In genomic region chr15:34993413-34993812, GRCh38 we compare ENCODE assay signal across 14 cellular contexts. TPM values are rescaled to one million over a fixed set of nuclear protein-coding genes. Genes with fewer than 3 reads are reported as not detected.
DNase-seq lines count a peak whose midpoint lies in the region; ATAC-seq, FAIRE-seq and TF ChIP-seq lines count a peak whose summit lies in the region.
"Had no signal": no experiment of that assay in that cellular context is flagged by ENCODE, and none has a peak within 500 bp of the region (broad histone marks: within the 10 kb centered on the region; RNA-seq: fewer than 3 reads in every experiment).

No MANE protein-coding gene starts in this region.

- no peaks in the 10 kb centered on the region for H3K9me3 ChIP-seq in HepG2 (ENCODE audit: low read length)
- no peaks in the 10 kb centered on the region for H3K9me3 ChIP-seq in right lobe of liver
- H3K9me3 ChIP-seq: uterus had no signal

- H3K36me3 ChIP-seq in HepG2 (replicated peaks in 1 of 2; ENCODE audit: control insufficient read depth in 1 of 2, insufficient read depth in 2 of 2, low read length in 2 of 2) (no peaks in the 10 kb centered on the region), right lobe of liver (no peaks in the 10 kb centered on the region)
- H3K36me3 ChIP-seq: uterus had no signal

- H3K27ac ChIP-seq in HepG2 (ENCODE audit: extremely low read length, insufficient read depth, low read length), result no peak overlapping the region
- H3K27ac ChIP-seq in right lobe of liver, result no peak overlapping the region
- H3K27ac ChIP-seq: uterus had no signal

- TF ChIP-seq CTCF in HepG2 (CRISPR knock-in tag; IDR thresholded peaks at IDR 0.05), result no peak
- TF ChIP-seq CTCF in right lobe of liver (IDR thresholded peaks at IDR 0.05), result no peak

- H3K27me3 Mint-ChIP-seq in activated CD8-positive, alpha-beta T cell treated with anti-CD3 and anti-CD28 coated beads, Interleukin-2, amount 10 ng/mL, durations not matched to agents 7 days and 5 days (ENCODE audit: low read depth), result no peaks in the 10 kb centered on the region
- H3K27me3 Mint-ChIP-seq in stimulated activated naive CD8-positive, alpha-beta T cell treated with anti-CD3 and anti-CD28 coated beads, Interleukin-15, amount 100 ng/mL, for 72 hours, result peaks cover 11% of the 10 kb centered on the region

- H3K4me2 ChIP-seq in HepG2 (ENCODE audit: low read depth, low read length), result no peak overlapping the region

- POLR2A ChIA-PET in HepG2 (lab: Yijun Ruan, JAX) (no interaction called here), HEK293T (lab: Yijun Ruan, JAX) (no interaction called here)
- POLR2A ChIA-PET in activated CD8-positive, alpha-beta T cell treated with anti-CD3 and anti-CD28 coated beads, Interleukin-2, amount 10 ng/mL, durations not matched to agents 7 days and 5 days (lab: Charles Lee), result interaction anchor here (0.5 to 1.8 kb wide), 3 partner anchors 24 to 491 kb away, joined by 3 to 4 read pairs (median 4); no protein-coding TSS in a partner anchor

- no peaks in the 10 kb centered on the region for H4K20me1 ChIP-seq in HepG2 (ENCODE audit: insufficient read depth, low read length)

- H3K9ac ChIP-seq in HepG2 (ENCODE audit: insufficient read depth, low read depth, low read length), result no peak overlapping the region

- TF ChIP-seq RAD21 in HepG2 (CRISPR knock-in tag; IDR thresholded peaks at IDR 0.05), result no peak

- H3K27ac Mint-ChIP-seq in activated CD8-positive, alpha-beta T cell treated with anti-CD3 and anti-CD28 coated beads, Interleukin-2, amount 10 ng/mL, durations not matched to agents 7 days and 5 days, result peak overlapping the region; percentile 73
- H3K27ac Mint-ChIP-seq in stimulated activated naive CD8-positive, alpha-beta T cell treated with anti-CD3 and anti-CD28 coated beads, Interleukin-15, amount 100 ng/mL, for 72 hours, result peak overlapping the region; percentile 43 to 71
- H3K27ac Mint-ChIP-seq: B cell had no signal

- DNase-seq in HepG2 (ENCODE audit: low spot score), result no peak
- no peak for DNase-seq in right lobe of liver
- no peak for DNase-seq in activated CD8-positive, alpha-beta T cell treated with anti-CD3 and anti-CD28 coated beads, Interleukin-2, amount 10 ng/mL, durations not matched to agents 7 days and 5 days
- peak in 1 of 2 donors; percentile 11 for DNase-seq in stimulated activated naive CD8-positive, alpha-beta T cell treated with anti-CD3 and anti-CD28 coated beads, Interleukin-15, amount 100 ng/mL, for 72 hours
- DNase-seq in frontal cortex (ENCODE audit: low spot score in 2 of 2), result no peak
- no peak for DNase-seq in HEK293T (ENCODE audit: extremely low spot score)
- DNase-seq: activated gamma-delta T cell treated with Interleukin-2 at 50 U/mL for 16 hours; naive thymus-derived CD4-positive, alpha-beta T cell; NCI-H446; uterus had no signal

- intact Hi-C loops in HepG2 (cut with micrococcal nuclease; ENCODE audit: unreplicated experiment) (no loop called here), right lobe of liver (cut with DNase I) (no loop called here)

- no peak for ATAC-seq in HepG2
- ATAC-seq in right lobe of liver, result no peak
- peak; percentile 30 for ATAC-seq in HG02852 (IDR thresholded peaks at IDR 0.05; ENCODE audit: unreplicated experiment)
- no peak for ATAC-seq in activated CD8-positive, alpha-beta T cell treated with anti-CD3 and anti-CD28 coated beads, Interleukin-2, amount 10 ng/mL, durations not matched to agents 7 days and 5 days
- peak; percentile 75 for ATAC-seq in stimulated activated naive CD8-positive, alpha-beta T cell treated with anti-CD3 and anti-CD28 coated beads, Interleukin-15, amount 100 ng/mL, for 72 hours
- no peak for ATAC-seq in HG02970 (IDR thresholded peaks at IDR 0.05; ENCODE audit: low FRiP score, unreplicated experiment)
- ATAC-seq: naive thymus-derived CD4-positive, alpha-beta T cell had no signal

- no TSS peak for BruUV-seq in HepG2 (replicated peaks; lab: Mats Ljungman, UMichigan)

- H3K79me2 ChIP-seq in HepG2 (ENCODE audit: insufficient read depth, low read length), result no peaks in the 10 kb centered on the region

- peaks cover 17% of the 10 kb centered on the region for H3K4me1 ChIP-seq in HepG2 (ENCODE audit: insufficient read depth, low read length)
- peaks cover 0 to 6% (median 0%) of the 10 kb centered on the region in 4 donors for H3K4me1 ChIP-seq in right lobe of liver
- H3K4me1 ChIP-seq: uterus had no signal

- H3K4me3 Mint-ChIP-seq in activated CD8-positive, alpha-beta T cell treated with anti-CD3 and anti-CD28 coated beads, Interleukin-2, amount 10 ng/mL, durations not matched to agents 7 days and 5 days, result no peak overlapping the region
- H3K4me3 Mint-ChIP-seq in stimulated activated naive CD8-positive, alpha-beta T cell treated with anti-CD3 and anti-CD28 coated beads, Interleukin-15, amount 100 ng/mL, for 72 hours, result peak overlapping the region; percentile 29 to 39
- H3K4me3 Mint-ChIP-seq: B cell had no signal

- no peak overlapping the region for H2AFZ ChIP-seq in HepG2 (ENCODE audit: low read length)

- H3K36me3 Mint-ChIP-seq in activated CD8-positive, alpha-beta T cell treated with anti-CD3 and anti-CD28 coated beads, Interleukin-2, amount 10 ng/mL, durations not matched to agents 7 days and 5 days (ENCODE audit: low read depth), result no peaks in the 10 kb centered on the region

- TF ChIP-seq POLR2A in HepG2 (IDR thresholded peaks at IDR 0.05; ENCODE audit: insufficient read depth in 1 of 2, low read depth in 2 of 2, low read length in 2 of 2) (no peak), right lobe of liver (IDR thresholded peaks at IDR 0.05) (no peak)

- no peak overlapping the region for H3K4me3 ChIP-seq in HepG2 (replicated peaks in 1 of 3; ENCODE audit: insufficient read depth in 1 of 3, low read depth in 2 of 3, low read length in 3 of 3)
- H3K4me3 ChIP-seq in right lobe of liver, result no peak overlapping the region
- H3K4me3 ChIP-seq: uterus had no signal

- TF ChIP-seq EP300 in HepG2 (IDR thresholded peaks at IDR 0.05; ENCODE audit: low read depth in 2 of 2, low read length in 2 of 2), result no peak
- TF ChIP-seq EP300 in HepG2 (CRISPR knock-in tag; IDR thresholded peaks at IDR 0.05; ENCODE audit: borderline replicate concordance), result no peak

- 34% methylated on average over 6 of the region's 6 CpGs for WGBS in HepG2 (ENCODE audit: low lambda C conversion rate)
- 70% methylated on average over 6 of the region's 6 CpGs for WGBS in right lobe of liver (ENCODE audit: insufficient coverage, low coverage, low lambda C conversion rate, missing lambda C conversion rate)

- FAIRE-seq in HepG2 (lab: Jason Lieb, UNC) (no peak), frontal cortex (lab: Jason Lieb, UNC) (no peak)
- FAIRE-seq: TTC549 had no signal

- CTCF ChIA-PET in HepG2 (lab: Yijun Ruan, JAX; ENCODE audit: low intra/inter-chr PET ratio, low total read pairs) (no interaction called here), HEK293T (lab: Yijun Ruan, JAX) (no interaction called here)
- CTCF ChIA-PET in activated CD8-positive, alpha-beta T cell treated with anti-CD3 and anti-CD28 coated beads, Interleukin-2, amount 10 ng/mL, durations not matched to agents 7 days and 5 days (lab: Charles Lee), result interaction anchor here (1.2 kb wide), 1 partner anchor 26 kb away, joined by 3 read pairs; no protein-coding TSS in a partner anchor

- in situ Hi-C loops in HepG2 (cut with HindIII; ENCODE audit: extremely low pct_ligation_motif_present, low pct_unique_long_range_greater_than_20kb), result no loop called here

- peaks cover 30% of the 10 kb centered on the region for H3K4me1 Mint-ChIP-seq in activated CD8-positive, alpha-beta T cell treated with anti-CD3 and anti-CD28 coated beads, Interleukin-2, amount 10 ng/mL, durations not matched to agents 7 days and 5 days (ENCODE audit: low read depth)
- H3K4me1 Mint-ChIP-seq in stimulated activated naive CD8-positive, alpha-beta T cell treated with anti-CD3 and anti-CD28 coated beads, Interleukin-15, amount 100 ng/mL, for 72 hours, result peaks cover 33% of the 10 kb centered on the region

- H3K9me3 Mint-ChIP-seq in activated CD8-positive, alpha-beta T cell treated with anti-CD3 and anti-CD28 coated beads, Interleukin-2, amount 10 ng/mL, durations not matched to agents 7 days and 5 days (ENCODE audit: insufficient read depth), result no peaks in the 10 kb centered on the region
- H3K9me3 Mint-ChIP-seq in stimulated activated naive CD8-positive, alpha-beta T cell treated with anti-CD3 and anti-CD28 coated beads, Interleukin-15, amount 100 ng/mL, for 72 hours, result no peaks in the 10 kb centered on the region

- H3K27me3 ChIP-seq in HepG2 (ENCODE audit: control insufficient read depth in 1 of 2, insufficient read depth in 2 of 2, low read length in 2 of 2) (no peaks in the 10 kb centered on the region; a peak in 2 of 5 replicates), right lobe of liver (no peaks in the 10 kb centered on the region)
- H3K27me3 ChIP-seq: uterus had no signal

RNA-seq across cellular contexts. Expression of gene ZNF770, which starts 5.3 kb away (rescaled TPM):
- total RNA-seq in HepG2 (2016; rRNA removed; fragmentation: Illumina TruSeq; extraction: Trizol), result 33.1 and 79.5 TPM in 2 replicates
- 3.2 and 3.5 TPM in 2 replicates for total RNA-seq in HepG2 (2016; cell fraction: cytosol; rRNA removed; fragmentation: Illumina TruSeq; extraction: Trizol; ENCODE audit: low read depth)
- 31.9 and 72.9 TPM in 2 replicates for total RNA-seq in HepG2 (2016; cell fraction: insoluble cytoplasmic fraction; rRNA removed; fragmentation: Illumina TruSeq; extraction: Trizol)
- total RNA-seq in HepG2 (2016; cell fraction: membrane; rRNA removed; fragmentation: Illumina TruSeq; extraction: Trizol), result 22.3 and 25.2 TPM in 2 replicates
- total RNA-seq in HepG2 (2016; cell fraction: nucleus; rRNA removed; fragmentation: Illumina TruSeq; extraction: Trizol), result 29.2 and 36.6 TPM in 2 replicates
- 13.0 and 15.5 TPM in 2 replicates for polyA plus RNA-seq in HepG2 (2011; rRNA removed)
- 4.8 and 9.1 TPM in 2 replicates for polyA plus RNA-seq in HepG2 (2011; cell fraction: cytosol; rRNA removed)
- polyA plus RNA-seq in HepG2 (2011; cell fraction: nucleus; rRNA removed), result 6.1 and 8.0 TPM in 2 replicates
- 13.6 and 14.2 TPM in 2 replicates for polyA plus RNA-seq in HepG2 (2012)
- polyA plus RNA-seq in HepG2 (2016; cell fraction: cytosol; fragmentation: Illumina TruSeq; extraction: Trizol; ENCODE audit: low read depth), result 1.4 TPM in 2 replicates
- polyA plus RNA-seq in HepG2 (2016; cell fraction: insoluble cytoplasmic fraction; fragmentation: Illumina TruSeq; extraction: Trizol; ENCODE audit: low read depth), result 37.9 and 43.1 TPM in 2 replicates
- polyA plus RNA-seq in HepG2 (2016; cell fraction: membrane; fragmentation: Illumina TruSeq; extraction: Trizol; ENCODE audit: low read depth), result 6.4 and 6.7 TPM in 2 replicates
- 26.5 and 28.2 TPM in 2 replicates for polyA plus RNA-seq in HepG2 (2016; cell fraction: nucleus; fragmentation: Illumina TruSeq; extraction: Trizol; ENCODE audit: insufficient read depth, low read depth)
- 20.6 and 23.6 TPM in 2 replicates for polyA minus RNA-seq in HepG2 (2011; rRNA and poly(A)+ RNA removed; ENCODE audit: low replicate concordance)
- polyA minus RNA-seq in HepG2 (2011; cell fraction: cytosol; rRNA and poly(A)+ RNA removed), result 28.6 and 38.0 TPM in 2 replicates
- 34.9 and 43.5 TPM in 2 replicates for polyA minus RNA-seq in HepG2 (2011; cell fraction: nucleus; rRNA and poly(A)+ RNA removed)
- total RNA-seq in right lobe of liver, result 10 to 100 TPM; 19.4 to 35.8 (median 24.8) TPM
- total RNA-seq in activated CD8-positive, alpha-beta T cell treated with anti-CD3 and anti-CD28 coated beads, Interleukin-2, amount 10 ng/mL, durations not matched to agents 7 days and 5 days, result 10 to 100 TPM; 34.0 to 35.1 TPM
- 115 TPM for total RNA-seq in frontal cortex

RNA-seq across cellular contexts. Expression of gene AQR, which starts 23.9 kb away (rescaled TPM):
- total RNA-seq in HepG2 (2016; rRNA removed; fragmentation: Illumina TruSeq; extraction: Trizol) (31.3 and 46.0 TPM in 2 replicates), right lobe of liver (10 to 100 TPM in 4 of 6 experiments, 1 to 10 TPM in 2; 9.1 to 15.3 (median 11.8) TPM), frontal cortex (39.1 TPM)
- 4.8 and 5.6 TPM in 2 replicates for total RNA-seq in HepG2 (2016; cell fraction: cytosol; rRNA removed; fragmentation: Illumina TruSeq; extraction: Trizol; ENCODE audit: low read depth)
- total RNA-seq in HepG2 (2016; cell fraction: insoluble cytoplasmic fraction; rRNA removed; fragmentation: Illumina TruSeq; extraction: Trizol), result 29.2 and 45.4 TPM in 2 replicates
- total RNA-seq in HepG2 (2016; cell fraction: membrane; rRNA removed; fragmentation: Illumina TruSeq; extraction: Trizol), result 5.0 and 6.5 TPM in 2 replicates
- total RNA-seq in HepG2 (2016; cell fraction: nucleus; rRNA removed; fragmentation: Illumina TruSeq; extraction: Trizol), result 32.4 and 35.0 TPM in 2 replicates
- 13.8 and 18.7 TPM in 2 replicates for polyA plus RNA-seq in HepG2 (2011; rRNA removed)
- 6.9 and 13.7 TPM in 2 replicates for polyA plus RNA-seq in HepG2 (2011; cell fraction: cytosol; rRNA removed)
- polyA plus RNA-seq in HepG2 (2011; cell fraction: nucleus; rRNA removed), result 8.2 and 9.9 TPM in 2 replicates
- polyA plus RNA-seq in HepG2 (2012), result 7.2 and 9.3 TPM in 2 replicates
- 1.4 and 1.9 TPM in 2 replicates for polyA plus RNA-seq in HepG2 (2016; cell fraction: cytosol; fragmentation: Illumina TruSeq; extraction: Trizol; ENCODE audit: low read depth)
- polyA plus RNA-seq in HepG2 (2016; cell fraction: insoluble cytoplasmic fraction; fragmentation: Illumina TruSeq; extraction: Trizol; ENCODE audit: low read depth), result 49.6 and 49.8 TPM in 2 replicates
- polyA plus RNA-seq in HepG2 (2016; cell fraction: membrane; fragmentation: Illumina TruSeq; extraction: Trizol; ENCODE audit: low read depth), result 3.0 and 4.2 TPM in 2 replicates
- polyA plus RNA-seq in HepG2 (2016; cell fraction: nucleus; fragmentation: Illumina TruSeq; extraction: Trizol; ENCODE audit: insufficient read depth, low read depth), result 33.5 and 34.1 TPM in 2 replicates
- 11.6 and 36.2 TPM in 2 replicates for polyA minus RNA-seq in HepG2 (2011; rRNA and poly(A)+ RNA removed; ENCODE audit: low replicate concordance)
- 16.1 and 16.7 TPM in 2 replicates for polyA minus RNA-seq in HepG2 (2011; cell fraction: cytosol; rRNA and poly(A)+ RNA removed)
- polyA minus RNA-seq in HepG2 (2011; cell fraction: nucleus; rRNA and poly(A)+ RNA removed), result 62.4 and 70.9 TPM in 2 replicates
- 10 to 100 TPM; 33.2 to 37.0 TPM for total RNA-seq in activated CD8-positive, alpha-beta T cell treated with anti-CD3 and anti-CD28 coated beads, Interleukin-2, amount 10 ng/mL, durations not matched to agents 7 days and 5 days

Comparison
In these comparisons a context has a peak if more than half of its experiments do, and no peak if none do; other contexts are left out.
1. ATAC-seq: peak in HG02852 (single experiment) and stimulated activated naive CD8-positive, alpha-beta T cell treated with anti-CD3 and anti-CD28 coated beads, Interleukin-15, amount 100 ng/mL, for 72 hours (single experiment); none in HepG2 (single experiment), right lobe of liver (0 of 4), activated CD8-positive, alpha-beta T cell treated with anti-CD3 and anti-CD28 coated beads, Interleukin-2, amount 10 ng/mL, durations not matched to agents 7 days and 5 days (single experiment) and HG02970 (single experiment).